Comparison of ENCODE assay signal across 21 cellular contexts in the genomic region with DNA sequence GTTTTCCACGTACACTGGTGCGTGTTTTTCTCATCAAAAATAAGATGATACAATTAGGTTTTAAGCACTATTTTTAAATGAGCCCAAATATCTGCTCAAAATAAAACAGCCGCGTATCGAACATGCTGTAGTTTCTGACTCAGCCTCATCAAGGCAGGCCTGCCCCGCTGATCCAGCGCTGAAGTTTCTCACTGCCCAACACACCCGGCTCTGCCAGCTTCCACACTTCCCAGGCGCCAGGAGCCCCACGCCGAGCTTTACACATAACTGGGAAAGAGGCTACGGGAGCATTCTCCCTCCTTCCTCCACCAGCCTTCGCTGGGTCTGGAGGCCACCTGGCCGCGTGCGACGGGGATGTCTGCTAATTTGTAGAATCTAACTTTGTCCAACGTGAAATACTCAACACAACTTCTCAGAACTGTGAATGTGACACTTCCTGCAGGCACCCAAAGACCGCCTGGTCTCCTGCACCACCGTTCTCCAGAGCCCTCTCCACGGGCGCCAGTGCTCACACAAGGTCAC.
"Had no signal": no experiment of that assay in that cellular context is flagged by ENCODE, and none has a peak within 500 bp of the region (broad histone marks: within the 10 kb centered on the region; RNA-seq: fewer than 3 reads in every experiment).

No MANE protein-coding gene starts in this region.

- ATAC-seq: left colon; left ventricle myocardium superior; sciatic nerve; stimulated activated memory B cell treated with anti-CD40 and anti-IgM and Interleukin-4, amounts not matched to agents 10 μg/mL and 1 μg/mL and 100 μg/mL, for 72 hours had no signal

- DNase-seq: dermis blood vessel endothelial cell; esophagus squamous epithelium; foreskin melanocyte; head of caudate nucleus; hippocampal formation; left colon; left ventricle myocardium superior; mesendoderm; naive B cell; spleen; stimulated activated CD4-positive, alpha-beta T cell treated with anti-CD3 and anti-CD28 coated beads, Interleukin-15, amount 100 ng/mL, for 24 hours; stimulated activated CD4-positive, alpha-beta T cell treated with anti-CD3 and anti-CD28 coated beads, Interleukin-1b, Interleukin-23, amount 100 ng/mL, for 48 hours; stimulated activated CD4-positive, alpha-beta T cell treated with anti-CD3 and anti-CD28 coated beads, Interleukin-4, amount 100 ng/mL, for 24 hours; tibial artery had no signal

- H3K9me3 Mint-ChIP-seq: naive B cell; nephron; stimulated activated memory B cell treated with anti-CD40 and anti-IgM and Interleukin-4, amounts not matched to agents 10 μg/mL and 1 μg/mL and 100 μg/mL, for 72 hours; stimulated activated naive CD8-positive, alpha-beta T cell treated with anti-CD3 and anti-CD28 coated beads, Interleukin-15, Interleukin-2, amounts not matched to agents 100 ng/mL and 50 ng/mL, for 24 hours had no signal

- H3K27ac Mint-ChIP-seq: naive B cell; nephron; stimulated activated memory B cell treated with anti-CD40 and anti-IgM and Interleukin-4, amounts not matched to agents 10 μg/mL and 1 μg/mL and 100 μg/mL, for 72 hours; stimulated activated naive CD8-positive, alpha-beta T cell treated with anti-CD3 and anti-CD28 coated beads, Interleukin-15, Interleukin-2, amounts not matched to agents 100 ng/mL and 50 ng/mL, for 24 hours had no signal

- H3K4me3 ChIP-seq: esophagus squamous epithelium, lung, spleen, tibial artery, upper lobe of left lung, vagina had no signal

- H3K27me3 Mint-ChIP-seq: stimulated activated memory B cell treated with anti-CD40 and anti-IgM and Interleukin-4, amounts not matched to agents 10 μg/mL and 1 μg/mL and 100 μg/mL, for 72 hours; stimulated activated naive CD8-positive, alpha-beta T cell treated with anti-CD3 and anti-CD28 coated beads, Interleukin-15, Interleukin-2, amounts not matched to agents 100 ng/mL and 50 ng/mL, for 24 hours had no signal

- H3K27ac ChIP-seq: spleen, vagina had no signal

- H3K4me3 Mint-ChIP-seq: nephron; stimulated activated memory B cell treated with anti-CD40 and anti-IgM and Interleukin-4, amounts not matched to agents 10 μg/mL and 1 μg/mL and 100 μg/mL, for 72 hours; stimulated activated naive CD8-positive, alpha-beta T cell treated with anti-CD3 and anti-CD28 coated beads, Interleukin-15, Interleukin-2, amounts not matched to agents 100 ng/mL and 50 ng/mL, for 24 hours had no signal

- H3K9me3 ChIP-seq: esophagus squamous epithelium, spleen, tibial artery, upper lobe of left lung, vagina had no signal

- H3K36me3 Mint-ChIP-seq: naive B cell; stimulated activated memory B cell treated with anti-CD40 and anti-IgM and Interleukin-4, amounts not matched to agents 10 μg/mL and 1 μg/mL and 100 μg/mL, for 72 hours had no signal

- H3K27me3 ChIP-seq: esophagus squamous epithelium, tibial artery, upper lobe of left lung, vagina had no signal
